ENCODE assay signal across 1 cellular context in genomic region chr19:8654591-8655339, GRCh38.
TF ChIP-seq lines count a peak whose summit lies in the region.

No MANE protein-coding gene starts in this region.

TF ChIP-seq in K562, 482 proteins besides CTCF, POLR2A, EP300 and RAD21 (continued from another document and continues in another):
- TF ChIP-seq GTF3C2 (IDR thresholded peaks at IDR 0.05; ENCODE audit: borderline replicate concordance, extremely low read depth, insufficient read length) (no peak), ZNF75A (CRISPR knock-in tag; IDR thresholded peaks at IDR 0.05) (no peak), POLR2AphosphoS2 (IDR thresholded peaks at IDR 0.05; ENCODE audit: low read length) (no peak), LEF1 (IDR thresholded peaks at IDR 0.05) (no peak), BCLAF1 (IDR thresholded peaks at IDR 0.05; ENCODE audit: borderline replicate concordance in 1 of 2, control insufficient read depth in 1 of 2, low read depth in 2 of 2, low read length in 1 of 2) (no peak), SNRNP70 (optimal IDR thresholded peaks at IDR 0.05; ENCODE audit: low read depth, low read length) (no peak), CEBPG (CRISPR knock-in tag; IDR thresholded peaks at IDR 0.05) (no peak), CEBPG (tag; conservative IDR thresholded peaks at IDR 0.05 in 1 of 2, IDR thresholded peaks at IDR 0.05 in 1 of 2) (no peak), PHF20 (IDR thresholded peaks at IDR 0.05; ENCODE audit: partially characterized antibody) (no peak), KDM1A (IDR thresholded peaks at IDR 0.05) (peak; percentile 57 to 69; a peak in 3 of 4 replicates), THAP12 (CRISPR knock-in tag; IDR thresholded peaks at IDR 0.05) (no peak), ZC3H8 (IDR thresholded peaks at IDR 0.05) (no peak), MEIS2 (IDR thresholded peaks at IDR 0.05; ENCODE audit: partially characterized antibody) (no peak), KLF16 (IDR thresholded peaks at IDR 0.05) (peak; percentile 26; the same call in 1 of the 2 replicates), RB1 (IDR thresholded peaks at IDR 0.05; ENCODE audit: low read depth) (peak; percentile 13; the same call in 1 of the 2 replicates), TFE3 (CRISPR knock-in tag; IDR thresholded peaks at IDR 0.05) (no peak), ZBTB12 (CRISPR knock-in tag; IDR thresholded peaks at IDR 0.05) (no peak), BACH1 (tag; IDR thresholded peaks at IDR 0.05) (no peak), TEAD1 (CRISPR knock-in tag; IDR thresholded peaks at IDR 0.05) (0 out of 4 replicates have a peak, but pooled peaks of 1 of the 2 experiments have one; percentile 32), ZNF507 (tag; conservative IDR thresholded peaks at IDR 0.05) (no peak), ZNF311 (CRISPR knock-in tag; IDR thresholded peaks at IDR 0.05) (no peak), ZBTB40 (IDR thresholded peaks at IDR 0.05) (no peak), ZBTB40 (CRISPR knock-in tag; IDR thresholded peaks at IDR 0.05) (no peak), ZNF592 (IDR thresholded peaks at IDR 0.05) (no peak), PTBP1 (IDR thresholded peaks at IDR 0.05; ENCODE audit: low read depth, low read length) (peak; percentile 64; the same call in 1 of the 2 replicates), ARNT (IDR thresholded peaks at IDR 0.05) (no peak), ELF1 (tag; IDR thresholded peaks at IDR 0.05) (no peak)
